13 cellular contexts compared by ENCODE assay signal in the genomic region with DNA sequence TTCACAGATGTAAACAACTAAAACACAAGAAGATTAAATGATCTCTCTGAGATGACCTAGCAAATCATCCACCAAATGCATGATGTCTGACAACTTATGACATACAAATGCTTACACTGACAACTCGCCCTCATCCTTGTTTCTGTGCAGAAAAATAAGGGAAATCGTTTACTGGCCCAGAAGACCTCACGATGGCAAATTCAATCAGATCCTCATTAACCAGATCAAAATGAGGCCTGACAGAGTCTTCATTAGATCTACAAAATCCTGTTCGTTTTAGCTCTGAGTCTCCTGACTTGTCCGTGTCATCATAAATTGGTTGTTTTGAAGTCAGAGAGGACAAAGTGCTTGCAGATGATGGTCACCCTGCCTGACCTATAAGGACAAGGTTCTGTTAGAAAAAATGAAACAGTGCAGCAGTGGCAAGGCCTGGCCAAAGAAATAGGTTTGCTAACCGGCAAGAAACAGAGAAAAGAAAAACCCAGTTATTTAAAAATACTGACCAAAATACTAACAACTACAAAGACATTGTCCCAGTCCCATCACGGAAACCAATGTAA.
DNase-seq lines count a peak whose midpoint lies in the region; ATAC-seq, FAIRE-seq and TF ChIP-seq lines count a peak whose summit lies in the region.
"Had no signal": no experiment of that assay in that cellular context is flagged by ENCODE, and none has a peak within 500 bp of the region (broad histone marks: within the 10 kb centered on the region; RNA-seq: fewer than 3 reads in every experiment).

No MANE protein-coding gene starts in this region.

- no peaks in the 10 kb centered on the region for H3K9me3 ChIP-seq in CD8-positive, alpha-beta memory T cell (ENCODE audit: low read length)
- peaks cover 5% of the 10 kb centered on the region; the same call in 2 of the 3 replicates for H3K9me3 ChIP-seq in GM12878 (replicated peaks; ENCODE audit: control insufficient read depth, insufficient read depth, low read length)
- H3K9me3 ChIP-seq in neural progenitor cell (ENCODE audit: low read depth), result no peaks in the 10 kb centered on the region
- no peaks in the 10 kb centered on the region for H3K9me3 ChIP-seq in esophagus squamous epithelium
- H3K9me3 ChIP-seq: testis had no signal

- H3K4me1 Mint-ChIP-seq in CD8-positive, alpha-beta memory T cell, result peaks cover 76 to 97% (median 90%) of the 10 kb centered on the region in 3 donors
- H3K4me1 Mint-ChIP-seq in IgD-negative memory B cell, result peaks cover 29 to 41% (median 31%) of the 10 kb centered on the region in 3 donors
- peaks cover 24% of the 10 kb centered on the region for H3K4me1 Mint-ChIP-seq in neural progenitor cell

- no peak overlapping the region for H3K9ac ChIP-seq in GM12878 (ENCODE audit: control insufficient read depth, insufficient read depth, low read length)
- no peak overlapping the region for H3K9ac ChIP-seq in neural progenitor cell

- intact Hi-C loops in GM12878 (cut with micrococcal nuclease; ENCODE audit: unreplicated experiment), result loop anchor here (10.0 kb wide), 2 partner anchors 429 to 539 kb away; no protein-coding TSS in a partner anchor
- intact Hi-C loops in esophagus squamous epithelium (cut with DNase I), result no loop called here

- peaks cover 1 to 13% (median 1%) of the 10 kb centered on the region in 3 donors for H3K36me3 Mint-ChIP-seq in CD8-positive, alpha-beta memory T cell
- H3K36me3 Mint-ChIP-seq in IgD-negative memory B cell, result peaks cover 2% of the 10 kb centered on the region
- H3K36me3 Mint-ChIP-seq in neural progenitor cell, result no peaks in the 10 kb centered on the region

- no TSS peak for BruUV-seq in GM12878 (replicated peaks; lab: Mats Ljungman, UMichigan)

- H3K27ac Mint-ChIP-seq in CD8-positive, alpha-beta memory T cell, result peak overlapping the region; percentile 96 to 100 (median 98)
- H3K27ac Mint-ChIP-seq in IgD-negative memory B cell, result peak overlapping the region in 2 of 3 donors; percentile 89 to 93
- H3K27ac Mint-ChIP-seq in neural progenitor cell, result no peak overlapping the region
- H3K27ac Mint-ChIP-seq: nephron progenitor cell had no signal

- H3K27ac ChIP-seq in CD8-positive, alpha-beta memory T cell (ENCODE audit: low read depth, low read length), result no peak overlapping the region
- peak overlapping the region; percentile 80; the same call in 1 of the 2 replicates for H3K27ac ChIP-seq in GM12878 (ENCODE audit: control insufficient read depth, insufficient read depth)
- H3K27ac ChIP-seq in neural progenitor cell, result no peak overlapping the region
- peak overlapping the region in 2 of 4 donors; percentile 70 to 72 for H3K27ac ChIP-seq in esophagus squamous epithelium
- H3K27ac ChIP-seq: testis had no signal

- no peaks in the 10 kb centered on the region for H3K9me3 Mint-ChIP-seq in CD8-positive, alpha-beta memory T cell
- no peaks in the 10 kb centered on the region for H3K9me3 Mint-ChIP-seq in IgD-negative memory B cell
- H3K9me3 Mint-ChIP-seq in neural progenitor cell, result no peaks in the 10 kb centered on the region
- H3K9me3 Mint-ChIP-seq: nephron progenitor cell had no signal

- TF ChIP-seq POLR2A in GM12878 (IDR thresholded peaks at IDR 0.05; ENCODE audit: low read depth, low read length), result no peak
- no peak for TF ChIP-seq POLR2A in esophagus squamous epithelium (IDR thresholded peaks at IDR 0.05)

- CTCF ChIA-PET in CD8-positive, alpha-beta memory T cell (lab: Charles Lee), result interaction anchor here (0.9 to 1.4 kb wide), 2 partner anchors 102 to 109 kb away, joined by 3 read pairs; partner anchors contain the start of gene BTG1
- CTCF ChIA-PET in GM12878 (lab: Yijun Ruan, JAX), result interaction anchor here (1.0 to 1.1 kb wide), 2 partner anchors 98 to 373 kb away, joined by 3 read pairs; no protein-coding TSS in a partner anchor

- H3K4me3 Mint-ChIP-seq in CD8-positive, alpha-beta memory T cell, result peak overlapping the region; percentile 89 to 96 (median 91)
- H3K4me3 Mint-ChIP-seq in IgD-negative memory B cell (peak overlapping the region in 3 of 4 donors; percentile 74 to 92 (median 85)), neural progenitor cell (no peak overlapping the region)
- H3K4me3 Mint-ChIP-seq: nephron progenitor cell had no signal

- SMC1A ChIA-PET in GM12878 (lab: Charles Lee; ENCODE audit: uncharacterized antibody, unreplicated experiment), result interaction anchor here (0.6 to 6.7 kb wide), 15 partner anchors 8 to 368 kb away, joined by 3 to 43 read pairs (median 3); no protein-coding TSS in a partner anchor

- H3K4me3 ChIP-seq in CD8-positive, alpha-beta memory T cell (ENCODE audit: low read length), result peak overlapping the region; percentile 44
- H3K4me3 ChIP-seq in GM12878 (no peak overlapping the region), neural progenitor cell (no peak overlapping the region), esophagus squamous epithelium (no peak overlapping the region)
- H3K4me3 ChIP-seq: testis had no signal

- ATAC-seq in GM12878, result no peak
- ATAC-seq: PC-3 had no signal

- POLR2A ChIA-PET in CD8-positive, alpha-beta memory T cell (lab: Charles Lee), result interaction anchor here (1.2 kb wide), 1 partner anchor 98 kb away, joined by 4 read pairs; no protein-coding TSS in a partner anchor
- POLR2A ChIA-PET in GM12878 (lab: Charles Lee), result interaction anchor here (0.5 to 1.6 kb wide), 2 partner anchors 8 to 75 kb away, joined by 3 to 5 read pairs; no protein-coding TSS in a partner anchor

- no peaks in the 10 kb centered on the region for H4K20me1 ChIP-seq in GM12878 (ENCODE audit: control insufficient read depth, insufficient read depth)
- no peaks in the 10 kb centered on the region for H4K20me1 ChIP-seq in neural progenitor cell (ENCODE audit: low read depth)

- DNase-seq in CD8-positive, alpha-beta memory T cell, result no peak
- DNase-seq in GM12878 (ENCODE audit: low read depth, low spot score) (no peak), neural progenitor cell (ENCODE audit: low spot score) (no peak), esophagus squamous epithelium (lab: John Stamatoyannopoulos, UW) (no peak), amniotic stem cell (lab: John Stamatoyannopoulos, UW) (no peak), NCI-H510A treated with DMSO at 0.1 percent for 48 hours (lab: John Stamatoyannopoulos, UW) (no peak)
- DNase-seq: effector CD8-positive, alpha-beta T cell; NCI-H1092; NCI-H2227 treated with DMSO at 0.1 percent for 48 hours; nephron progenitor cell; PC-3; testis had no signal

- no peaks in the 10 kb centered on the region for H3K27me3 ChIP-seq in CD8-positive, alpha-beta memory T cell (ENCODE audit: insufficient read depth, low read length, poor library complexity, severe bottlenecking)
- H3K27me3 ChIP-seq in GM12878 (replicated peaks in 1 of 2; ENCODE audit: control insufficient read depth in 2 of 2, insufficient read depth in 2 of 2, low read length in 1 of 2) (no peaks in the 10 kb centered on the region), neural progenitor cell (no peaks in the 10 kb centered on the region), esophagus squamous epithelium (no peaks in the 10 kb centered on the region)
- H3K27me3 ChIP-seq: testis had no signal

- H3K4me2 ChIP-seq in GM12878 (ENCODE audit: control insufficient read depth, insufficient read depth), result no peak overlapping the region
- no peak overlapping the region for H3K4me2 ChIP-seq in neural progenitor cell

- H3K36me3 ChIP-seq in CD8-positive, alpha-beta memory T cell (ENCODE audit: insufficient read depth, low read length), result no peaks in the 10 kb centered on the region
- no peaks in the 10 kb centered on the region for H3K36me3 ChIP-seq in GM12878 (ENCODE audit: control insufficient read depth in 2 of 2, insufficient read depth in 2 of 2, low read length in 1 of 2)
- no peaks in the 10 kb centered on the region for H3K36me3 ChIP-seq in neural progenitor cell
- H3K36me3 ChIP-seq in esophagus squamous epithelium, result no peaks in the 10 kb centered on the region

- H2AFZ ChIP-seq in GM12878 (ENCODE audit: control insufficient read depth, low read depth, low read length) (no peak overlapping the region), neural progenitor cell (replicated peaks) (peak overlapping the region; percentile 15)

- TF ChIP-seq EP300 in GM12878 (IDR thresholded peaks at IDR 0.05; ENCODE audit: borderline replicate concordance in 1 of 2, control insufficient read depth in 1 of 2, low read depth in 2 of 2, low read length in 2 of 2), result no peak

- no peaks in the 10 kb centered on the region for H3K79me2 ChIP-seq in GM12878 (ENCODE audit: control insufficient read depth, insufficient read depth, low read length)
- H3K79me2 ChIP-seq in neural progenitor cell (ENCODE audit: low read depth), result no peaks in the 10 kb centered on the region

- H3K4me1 ChIP-seq in CD8-positive, alpha-beta memory T cell (ENCODE audit: insufficient read depth, low read length), result peaks cover 78% of the 10 kb centered on the region
- H3K4me1 ChIP-seq in GM12878 (ENCODE audit: control insufficient read depth, insufficient read depth, low read length) (peaks cover 8% of the 10 kb centered on the region), neural progenitor cell (peaks cover 17% of the 10 kb centered on the region), esophagus squamous epithelium (peaks cover 7 to 58% (median 20%) of the 10 kb centered on the region in 3 donors)
- H3K4me1 ChIP-seq: testis had no signal

- no peaks in the 10 kb centered on the region for H3K27me3 Mint-ChIP-seq in CD8-positive, alpha-beta memory T cell
- H3K27me3 Mint-ChIP-seq in IgD-negative memory B cell, result no peaks in the 10 kb centered on the region
- peaks cover 4% of the 10 kb centered on the region for H3K27me3 Mint-ChIP-seq in neural progenitor cell (ENCODE audit: insufficient read depth, low read depth)

- H3F3A ChIP-seq in neural progenitor cell (ENCODE audit: low read depth), result no peaks in the 10 kb centered on the region

- 91% methylated on average over 7 of the region's 7 CpGs for WGBS in GM12878 (ENCODE audit: insufficient coverage, insufficient replicate concordance, low lambda C conversion rate, missing lambda C conversion rate)
- 81 to 88% methylated on average over 7 of the region's 7 CpGs for WGBS in esophagus squamous epithelium, 2 donors

- TF ChIP-seq RAD21 in GM12878 (IDR thresholded peaks at IDR 0.05; ENCODE audit: insufficient read depth, low read depth, low read length), result no peak

- in situ Hi-C loops in GM12878 (cut with MboI), result no loop called here

- FAIRE-seq in GM12878 (lab: Jason Lieb, UNC), result no peak

- TF ChIP-seq CTCF in GM12878 (IDR thresholded peaks at IDR 0.05 in 2 of 3, conservative IDR thresholded peaks at IDR 0.05 in 1 of 3; ENCODE audit: control insufficient read depth in 2 of 3, extremely low read depth in 1 of 3, insufficient read depth in 1 of 3, low read depth in 3 of 3, low read length in 3 of 3) (no peak), neural progenitor cell (IDR thresholded peaks at IDR 0.05) (no peak), esophagus squamous epithelium (IDR thresholded peaks at IDR 0.05) (no peak)

- RAD21 ChIA-PET in GM12878 (lab: Charles Lee; ENCODE audit: unreplicated experiment), result interaction anchor here (0.7 to 7.6 kb wide), 3 partner anchors 31 to 110 kb away, joined by 3 to 71 read pairs (median 3); partner anchors contain the start of gene BTG1
